In genomic region chr14:103847954-103848719, GRCh38 we compare ENCODE assay signal across 8 cellular contexts. TPM values are rescaled to one million over a fixed set of nuclear protein-coding genes. Genes with fewer than 3 reads are reported as not detected.
DNase-seq lines count a peak whose midpoint lies in the region; ATAC-seq, FAIRE-seq and TF ChIP-seq lines count a peak whose summit lies in the region.

No MANE protein-coding gene starts in this region.

- H3K27ac ChIP-seq in A549 (peak overlapping the region; percentile 97), trophoblast cell (ENCODE audit: low read depth, low read length) (peak overlapping the region; percentile 22)

- peak overlapping the region; percentile 92 for H2BK120ac ChIP-seq in trophoblast cell (ENCODE audit: insufficient read depth, low read length, poor library complexity)

- H3K4me2 ChIP-seq in A549 (peak overlapping the region; percentile 99), trophoblast cell (ENCODE audit: low read length) (peak overlapping the region; percentile 85)

- peak overlapping the region; percentile 94 for H4K12ac ChIP-seq in trophoblast cell (ENCODE audit: low read depth, low read length)

- no peak for TF ChIP-seq EP300 in A549 (IDR thresholded peaks at IDR 0.05)

- peaks cover 8% of the 10 kb centered on the region for H3K79me1 ChIP-seq in trophoblast cell (ENCODE audit: low read length)

- no peaks in the 10 kb centered on the region for H3K9me3 ChIP-seq in A549
- no peaks in the 10 kb centered on the region for H3K9me3 ChIP-seq in trophoblast cell (ENCODE audit: insufficient read depth, low read depth, low read length)

- CTCF ChIA-PET in A549 (lab: Yijun Ruan, JAX) = interaction anchor here (0.6 to 1.6 kb wide), 4 partner anchors 24 to 256 kb away, joined by 3 to 8 read pairs (median 4); no protein-coding TSS in a partner anchor
- CTCF ChIA-PET in activated CD8-positive, alpha-beta T cell treated with anti-CD3 and anti-CD28 coated beads, Interleukin-2, amount 10 ng/mL, durations not matched to agents 7 days and 5 days (lab: Charles Lee) = no interaction called here

- H3K18ac ChIP-seq in trophoblast cell (ENCODE audit: low read length) = peak overlapping the region; percentile 96

- H4K91ac ChIP-seq in trophoblast cell (ENCODE audit: low read depth, low read length) = peak overlapping the region; percentile 92

- ATAC-seq in A549 (peak; percentile 7 to 64; a peak in 5 of 6 replicates), GM18505 (IDR thresholded peaks at IDR 0.05; ENCODE audit: unreplicated experiment) (peak; percentile 30), HG03103 (IDR thresholded peaks at IDR 0.05; ENCODE audit: low read depth, unreplicated experiment) (peak; percentile 25), Right ventricle myocardium superior (ENCODE audit: poor library complexity) (peak; percentile 56), GM18520 (IDR thresholded peaks at IDR 0.05; ENCODE audit: unreplicated experiment) (no peak)
- ATAC-seq in activated CD8-positive, alpha-beta T cell treated with anti-CD3 and anti-CD28 coated beads, Interleukin-2, amount 10 ng/mL, durations not matched to agents 7 days and 5 days = peak; percentile 24

- H3K4me1 Mint-ChIP-seq in activated CD8-positive, alpha-beta T cell treated with anti-CD3 and anti-CD28 coated beads, Interleukin-2, amount 10 ng/mL, durations not matched to agents 7 days and 5 days (ENCODE audit: low read depth) = peaks cover 15% of the 10 kb centered on the region

- peaks cover 0 to 3% of the 10 kb centered on the region in 2 experiments for H3K36me3 ChIP-seq in trophoblast cell (ENCODE audit: control insufficient read depth in 1 of 2, insufficient read depth in 2 of 2, low read length in 2 of 2)

- DNase-seq in A549 (ENCODE audit: low read depth in 1 of 2, low spot score in 1 of 2) = no peak
- DNase-seq in activated CD8-positive, alpha-beta T cell treated with anti-CD3 and anti-CD28 coated beads, Interleukin-2, amount 10 ng/mL, durations not matched to agents 7 days and 5 days = no peak
- DNase-seq in Right ventricle myocardium superior = peak; percentile 53
- peak; percentile 30 to 49 for DNase-seq in trophoblast cell
- no peak for DNase-seq in NCI-H2107 treated with DMSO at 0.1 percent for 48 hours (lab: John Stamatoyannopoulos, UW; ENCODE audit: unreplicated experiment)

- H3K4ac ChIP-seq in trophoblast cell (ENCODE audit: low read depth, low read length) = peak overlapping the region; percentile 64

- peak overlapping the region; percentile 53 for H3K4me3 Mint-ChIP-seq in activated CD8-positive, alpha-beta T cell treated with anti-CD3 and anti-CD28 coated beads, Interleukin-2, amount 10 ng/mL, durations not matched to agents 7 days and 5 days

- H3K79me2 ChIP-seq in trophoblast cell (ENCODE audit: control insufficient read depth, insufficient read depth, low read length, poor library complexity) = peaks cover 7% of the 10 kb centered on the region

- H2BK12ac ChIP-seq in trophoblast cell (ENCODE audit: low read length) = no peak overlapping the region

- no peak overlapping the region for H3K27ac Mint-ChIP-seq in activated CD8-positive, alpha-beta T cell treated with anti-CD3 and anti-CD28 coated beads, Interleukin-2, amount 10 ng/mL, durations not matched to agents 7 days and 5 days

- peak overlapping the region; percentile 58 for H2AFZ ChIP-seq in trophoblast cell (ENCODE audit: insufficient read depth, low read length, poor library complexity)

- peaks cover 3% of the 10 kb centered on the region for H3K36me3 Mint-ChIP-seq in activated CD8-positive, alpha-beta T cell treated with anti-CD3 and anti-CD28 coated beads, Interleukin-2, amount 10 ng/mL, durations not matched to agents 7 days and 5 days (ENCODE audit: low read depth)

- no peak overlapping the region for H3K9ac ChIP-seq in trophoblast cell (ENCODE audit: low read length)

- TF ChIP-seq CTCF in A549 (IDR thresholded peaks at IDR 0.05) = no peak

- peak overlapping the region; percentile 75 for H2BK5ac ChIP-seq in trophoblast cell (ENCODE audit: low read depth, low read length, poor library complexity)

- H3K14ac ChIP-seq in trophoblast cell (ENCODE audit: low read length) = peak overlapping the region; percentile 86

- H3K4me3 ChIP-seq in A549 = peak overlapping the region; percentile 98
- peak overlapping the region; percentile 88 for H3K4me3 ChIP-seq in trophoblast cell (ENCODE audit: low read depth, low read length)

- no peak overlapping the region for H3K23ac ChIP-seq in trophoblast cell (ENCODE audit: low read length)

- WGBS in A549 (ENCODE audit: missing lambda C conversion rate) = 32% methylated on average over 29 of the region's 76 CpGs
- no CpG with 5 or more reads among the region's 76 CpGs for WGBS in trophoblast cell (ENCODE audit: extremely low coverage, insufficient coverage, insufficient read length)

- peaks cover 10% of the 10 kb centered on the region; the same call in 2 of the 3 replicates for H3K4me1 ChIP-seq in A549
- peaks cover 9 to 10% of the 10 kb centered on the region in 2 experiments for H3K4me1 ChIP-seq in trophoblast cell (ENCODE audit: control insufficient read depth in 1 of 2, insufficient read depth in 2 of 2, low read length in 2 of 2)

- TF ChIP-seq RAD21 in A549 (conservative IDR thresholded peaks at IDR 0.05 in 1 of 2, IDR thresholded peaks at IDR 0.05 in 1 of 2) = no peak

- H3K27me3 Mint-ChIP-seq in activated CD8-positive, alpha-beta T cell treated with anti-CD3 and anti-CD28 coated beads, Interleukin-2, amount 10 ng/mL, durations not matched to agents 7 days and 5 days (ENCODE audit: low read depth) = peaks cover 25% of the 10 kb centered on the region

- FAIRE-seq in A549 (lab: Jason Lieb, UNC) = no peak

- peak overlapping the region; percentile 93 for H4K8ac ChIP-seq in trophoblast cell (ENCODE audit: low read depth, low read length)

- TF ChIP-seq POLR2A in A549 (IDR thresholded peaks at IDR 0.05; ENCODE audit: low read length) (no peak), GM18505 (IDR thresholded peaks at IDR 0.05; ENCODE audit: borderline replicate concordance, extremely low read depth, insufficient read depth, insufficient read length) (no peak)

- H3K27me3 ChIP-seq in trophoblast cell (ENCODE audit: insufficient read depth, low read length) = peaks cover 11% of the 10 kb centered on the region

- H3K9me3 Mint-ChIP-seq in activated CD8-positive, alpha-beta T cell treated with anti-CD3 and anti-CD28 coated beads, Interleukin-2, amount 10 ng/mL, durations not matched to agents 7 days and 5 days (ENCODE audit: insufficient read depth) = no peaks in the 10 kb centered on the region

- POLR2A ChIA-PET in A549 (lab: Yijun Ruan, JAX) = no interaction called here
- POLR2A ChIA-PET in activated CD8-positive, alpha-beta T cell treated with anti-CD3 and anti-CD28 coated beads, Interleukin-2, amount 10 ng/mL, durations not matched to agents 7 days and 5 days (lab: Charles Lee) = no interaction called here

- no peak overlapping the region for H2AK5ac ChIP-seq in trophoblast cell (ENCODE audit: low read length)

- intact Hi-C loops in Right ventricle myocardium superior (cut with DNase I) = loop anchor here (5.0 kb wide), 1 partner anchor 41 kb away; no protein-coding TSS in a partner anchor

TF ChIP-seq in A549, 52 proteins besides CTCF, POLR2A, EP300 and RAD21:
- TF ChIP-seq PHF8 (IDR thresholded peaks at IDR 0.05; ENCODE audit: borderline replicate concordance, low read depth) = 0 out of 2 replicates have a peak, but pooled peaks have one; percentile 13
- TF ChIP-seq E2F6 (IDR thresholded peaks at IDR 0.05; ENCODE audit: borderline replicate concordance, low read depth) = peak; percentile 44; the same call in 1 of the 2 replicates
- no peak for TF ChIP-seq ESRRA (IDR thresholded peaks at IDR 0.05; ENCODE audit: borderline replicate concordance, low read length)
- no peak for TF ChIP-seq BHLHE40 (IDR thresholded peaks at IDR 0.05; ENCODE audit: low read depth, low read length)
- no peak for TF ChIP-seq USF2 (IDR thresholded peaks at IDR 0.05)
- no peak for TF ChIP-seq RNF2 (IDR thresholded peaks at IDR 0.05; ENCODE audit: borderline replicate concordance, low read depth)
- TF ChIP-seq CHD2 (IDR thresholded peaks at IDR 0.05; ENCODE audit: low read length, partially characterized antibody) = no peak
- TF ChIP-seq NFE2L2 (conservative IDR thresholded peaks at IDR 0.05; ENCODE audit: low read length) = no peak
- TF ChIP-seq ELK1 (IDR thresholded peaks at IDR 0.05; ENCODE audit: low read depth, low read length) = no peak

RNA-seq across cellular contexts. Expression of gene PPP1R13B, which starts 0.8 kb away (rescaled TPM):
- polyA plus RNA-seq in A549 (2011; rRNA removed) (2.2 TPM in 2 replicates), A549 (2017; fragmentation: RNase III; extraction: RNeasy Plus Mini Kit Qiagen cat#74134 plus additional on column Dnase treatment) (2.7 to 3.6 TPM (median 2.8 TPM) in 3 replicates)
- polyA plus RNA-seq in A549 (2012; cell fraction: cytosol; rRNA removed) = 3.8 and 4.0 TPM in 2 replicates
- 19.7 and 20.3 TPM in 2 replicates for polyA plus RNA-seq in A549 (2012; cell fraction: nucleus; rRNA removed)
- polyA minus RNA-seq in A549 (2011; rRNA and poly(A)+ RNA removed) = 4.8 and 8.6 TPM in 2 replicates
- 10 to 100 TPM; 11.9 to 12.6 TPM for total RNA-seq in activated CD8-positive, alpha-beta T cell treated with anti-CD3 and anti-CD28 coated beads, Interleukin-2, amount 10 ng/mL, durations not matched to agents 7 days and 5 days
- 107 TPM for total RNA-seq in Right ventricle myocardium superior
- 7.6 and 7.8 TPM in 2 replicates for polyA plus RNA-seq in trophoblast cell (2013)

Comparison
In these comparisons a context has a peak if more than half of its experiments do, and no peak if none do; other contexts are left out.
1. DNase-seq: peak in Right ventricle myocardium superior (single experiment) and trophoblast cell (2 of 2); none in A549 (0 of 2), activated CD8-positive, alpha-beta T cell treated with anti-CD3 and anti-CD28 coated beads, Interleukin-2, amount 10 ng/mL, durations not matched to agents 7 days and 5 days (single experiment) and NCI-H2107 treated with DMSO at 0.1 percent for 48 hours (single experiment).